ENCODE assay signal across 32 cellular contexts in genomic region chr16:55660026-55660425, GRCh38. TPM values are rescaled to one million over a fixed set of nuclear protein-coding genes. Genes with fewer than 3 reads are reported as not detected.
"Had no signal": no experiment of that assay in that cellular context is flagged by ENCODE, and none has a peak within 500 bp of the region (broad histone marks: within the 10 kb centered on the region; RNA-seq: fewer than 3 reads in every experiment).

No MANE protein-coding gene starts in this region.

- ATAC-seq: activated naive CD8-positive, alpha-beta T cell treated with anti-CD3 and anti-CD28 coated beads, Interleukin-2, amount 50 U/mL, for 24 hours; activated T-cell treated with anti-CD3 and anti-CD28 coated beads, Interleukin-2, amount 50 U/mL, for 72 hours; body of pancreas; foreskin keratinocyte; gastrocnemius medialis; WTC11 had no signal

- H3K4me3 ChIP-seq: adrenal gland, body of pancreas, colonic mucosa, dorsolateral prefrontal cortex, esophagus muscularis mucosa, gastrocnemius medialis had no signal

- H3K4me3 Mint-ChIP-seq: activated CD4-positive, alpha-beta memory T cell treated with anti-CD3 and anti-CD28 coated beads, Interleukin-2, amount 10 ng/mL, durations not matched to agents 7 days and 5 days; activated CD4-positive, alpha-beta T cell treated with anti-CD3 and anti-CD28 coated beads, Interleukin-2, amount 10 ng/mL, durations not matched to agents 7 days and 5 days; activated naive CD4-positive, alpha-beta T cell treated with anti-CD3 and anti-CD28 coated beads, Interleukin-2, amount 50 U/mL, for 24 hours; activated naive CD8-positive, alpha-beta T cell treated with anti-CD3 and anti-CD28 coated beads for 36 hours; activated naive CD8-positive, alpha-beta T cell treated with anti-CD3 and anti-CD28 coated beads, Interleukin-2, amount 50 U/mL, for 24 hours; activated T-cell treated with anti-CD3 and anti-CD28 coated beads, Interleukin-2, amount 50 U/mL, for 24 hours; activated T-cell treated with anti-CD3 and anti-CD28 coated beads, Interleukin-2, amount 50 U/mL, for 72 hours; dendritic cell treated with granulocyte-macrophage colony-stimulating factor and Interleukin-4, amounts not matched to agents 40 ng/mL and 50 ng/mL, for 4 days; WTC11 had no signal

- H3K9me3 ChIP-seq: adrenal gland, body of pancreas, colonic mucosa, gastrocnemius medialis had no signal

- H3K4me1 Mint-ChIP-seq: activated CD4-positive, alpha-beta memory T cell treated with anti-CD3 and anti-CD28 coated beads, Interleukin-2, amount 10 ng/mL, durations not matched to agents 7 days and 5 days; activated CD4-positive, alpha-beta T cell treated with anti-CD3 and anti-CD28 coated beads, Interleukin-2, amount 10 ng/mL, durations not matched to agents 7 days and 5 days; activated naive CD4-positive, alpha-beta T cell treated with anti-CD3 and anti-CD28 coated beads, Interleukin-2, amount 50 U/mL, for 24 hours; activated naive CD8-positive, alpha-beta T cell treated with anti-CD3 and anti-CD28 coated beads for 36 hours; activated naive CD8-positive, alpha-beta T cell treated with anti-CD3 and anti-CD28 coated beads, Interleukin-2, amount 50 U/mL, for 24 hours had no signal

- H3K36me3 ChIP-seq: adrenal gland, colonic mucosa, esophagus muscularis mucosa, gastrocnemius medialis had no signal

- H3K27ac Mint-ChIP-seq: activated CD4-positive, alpha-beta memory T cell treated with anti-CD3 and anti-CD28 coated beads, Interleukin-2, amount 10 ng/mL, durations not matched to agents 7 days and 5 days; activated CD4-positive, alpha-beta T cell treated with anti-CD3 and anti-CD28 coated beads, Interleukin-2, amount 10 ng/mL, durations not matched to agents 7 days and 5 days; activated naive CD4-positive, alpha-beta T cell treated with anti-CD3 and anti-CD28 coated beads, Interleukin-2, amount 50 U/mL, for 24 hours; activated naive CD8-positive, alpha-beta T cell treated with anti-CD3 and anti-CD28 coated beads for 36 hours; activated naive CD8-positive, alpha-beta T cell treated with anti-CD3 and anti-CD28 coated beads, Interleukin-2, amount 50 U/mL, for 24 hours; activated T-cell treated with anti-CD3 and anti-CD28 coated beads, Interleukin-2, amount 50 U/mL, for 24 hours; activated T-cell treated with anti-CD3 and anti-CD28 coated beads, Interleukin-2, amount 50 U/mL, for 72 hours; dendritic cell treated with granulocyte-macrophage colony-stimulating factor and Interleukin-4, amounts not matched to agents 40 ng/mL and 50 ng/mL, for 4 days; WTC11 had no signal

- DNase-seq: activated CD4-positive, alpha-beta memory T cell treated with anti-CD3 and anti-CD28 coated beads, Interleukin-2, amount 10 ng/mL, durations not matched to agents 7 days and 5 days; activated CD4-positive, alpha-beta T cell treated with anti-CD3 and anti-CD28 coated beads for 1 hour; activated CD4-positive, alpha-beta T cell treated with anti-CD3 and anti-CD28 coated beads for 4 hours; activated CD4-positive, alpha-beta T cell treated with anti-CD3 and anti-CD28 coated beads, Interleukin-2, amount 10 ng/mL, durations not matched to agents 7 days and 5 days; activated CD4-positive, alpha-beta T cell treated with anti-CD3 and anti-CD28 coated beads, Interleukin-2, amount 50 U/mL, for 4 hours; activated CD8-positive, alpha-beta memory T cell treated with anti-CD3 and anti-CD28 coated beads, Interleukin-2, amount 50 U/mL, for 48 hours; activated gamma-delta T cell; activated naive CD4-positive, alpha-beta T cell; activated naive CD8-positive, alpha-beta T cell treated with anti-CD3 and anti-CD28 coated beads for 36 hours; activated naive CD8-positive, alpha-beta T cell treated with anti-CD3 and anti-CD28 coated beads, Interleukin-2, amount 50 U/mL, for 24 hours; activated T-cell treated with anti-CD3 and anti-CD28 coated beads for 4 hours; activated T-cell treated with anti-CD3 and anti-CD28 coated beads, Interleukin-2, amount 50 U/mL, for 24 hours; activated T-cell treated with anti-CD3 and anti-CD28 coated beads, Interleukin-2, amount 50 U/mL, for 72 hours; amygdala; body of pancreas; central memory CD4-positive, alpha-beta T cell; cerebellar nuclear complex; colonic mucosa; dorsolateral prefrontal cortex; effector memory CD4-positive, alpha-beta T cell; erythroblast; gastrocnemius medialis; glutamatergic neuron; T-helper 2 cell had no signal

- H3K27ac ChIP-seq: adrenal gland, body of pancreas, colonic mucosa, dorsolateral prefrontal cortex, esophagus muscularis mucosa, foreskin keratinocyte, gastrocnemius medialis, VCaP had no signal

- H3K27me3 ChIP-seq: body of pancreas had no signal

- H3K36me3 Mint-ChIP-seq: activated naive CD4-positive, alpha-beta T cell treated with anti-CD3 and anti-CD28 coated beads, Interleukin-2, amount 50 U/mL, for 24 hours; activated naive CD8-positive, alpha-beta T cell treated with anti-CD3 and anti-CD28 coated beads for 36 hours; WTC11 had no signal

- H3K4me1 ChIP-seq: colonic mucosa, gastrocnemius medialis had no signal

- H3K9me3 Mint-ChIP-seq: activated CD4-positive, alpha-beta memory T cell treated with anti-CD3 and anti-CD28 coated beads, Interleukin-2, amount 10 ng/mL, durations not matched to agents 7 days and 5 days; activated CD4-positive, alpha-beta T cell treated with anti-CD3 and anti-CD28 coated beads, Interleukin-2, amount 10 ng/mL, durations not matched to agents 7 days and 5 days; dendritic cell treated with granulocyte-macrophage colony-stimulating factor and Interleukin-4, amounts not matched to agents 40 ng/mL and 50 ng/mL, for 4 days had no signal

RNA-seq across cellular contexts. Expression of gene SLC6A2, which starts 4.2 kb away (rescaled TPM):
- total RNA-seq: activated CD4-positive, alpha-beta memory T cell treated with anti-CD3 and anti-CD28 coated beads, Interleukin-2, amount 10 ng/mL, durations not matched to agents 7 days and 5 days; activated CD4-positive, alpha-beta T cell treated with anti-CD3 and anti-CD28 coated beads, Interleukin-2, amount 10 ng/mL, durations not matched to agents 7 days and 5 days; activated naive CD8-positive, alpha-beta T cell treated with anti-CD3 and anti-CD28 coated beads for 36 hours; activated T-cell treated with anti-CD3 and anti-CD28 coated beads, Interleukin-2, amount 50 U/mL, for 72 hours; body of pancreas; gastrocnemius medialis; T-helper 1 cell treated with Interleukin-12 subunit alpha and Interleukin-12 subunit beta and Interleukin-4 antibody, amounts not matched to agents 30 ng/mL and 1 ng/mL, for 36 hours had no signal
- polyA plus RNA-seq: foreskin keratinocyte had no signal
